Comparison of ENCODE assay signal across 20 cellular contexts in genomic region chr5:102809033-102809432, GRCh38. TPM values are rescaled to one million over a fixed set of nuclear protein-coding genes. Genes with fewer than 3 reads are reported as not detected.
DNase-seq lines count a peak whose midpoint lies in the region; ATAC-seq, FAIRE-seq and TF ChIP-seq lines count a peak whose summit lies in the region.
"Had no signal": no experiment of that assay in that cellular context is flagged by ENCODE, and none has a peak within 500 bp of the region (broad histone marks: within the 10 kb centered on the region; RNA-seq: fewer than 3 reads in every experiment).

No MANE protein-coding gene starts in this region.

- H3K4me3 ChIP-seq in GM23248 (no peak overlapping the region), epithelial cell of proximal tubule (ENCODE audit: low read depth, low read length) (peak overlapping the region; percentile 9)
- H3K4me3 ChIP-seq: cardiac muscle cell, SJSA1, spleen had no signal

- ATAC-seq in GM21529 (IDR thresholded peaks at IDR 0.05; ENCODE audit: unreplicated experiment): no peak
- ATAC-seq: activated T-cell treated with anti-CD3 and anti-CD28 coated beads, Interleukin-2, amount 50 U/mL, for 72 hours; left colon had no signal

- no peaks in the 10 kb centered on the region for H3K36me3 ChIP-seq in GM23248 (ENCODE audit: low read depth)
- H3K36me3 ChIP-seq: cardiac muscle cell, SJSA1, spleen had no signal

- H3K9me2 ChIP-seq in GM23248 (ENCODE audit: insufficient read depth): no peaks in the 10 kb centered on the region

- peaks cover 25% of the 10 kb centered on the region; the same call in 1 of the 2 replicates for H3F3A ChIP-seq in GM23248 (ENCODE audit: insufficient read depth)

- H4K20me1 ChIP-seq in GM23248 (ENCODE audit: insufficient read depth): no peaks in the 10 kb centered on the region; the same call in 1 of the 2 replicates

- 36 to 41% methylated on average over 4 of the region's 4 CpGs for WGBS in GM23248 (ENCODE audit: low coverage in 1 of 2, low lambda C conversion rate in 2 of 2, missing lambda C conversion rate in 2 of 2), 2 experiments

- no peak for TF ChIP-seq CTCF in D721Med (IDR thresholded peaks at IDR 0.05; ENCODE audit: insufficient read depth, missing control alignments)
- TF ChIP-seq CTCF in epithelial cell of proximal tubule (conservative IDR thresholded peaks at IDR 0.05; ENCODE audit: low read depth, low read length): no peak

- no peaks in the 10 kb centered on the region for H3K9me3 ChIP-seq in GM23248 (ENCODE audit: low read depth)
- H3K9me3 ChIP-seq: SJSA1, spleen had no signal

- H2AFZ ChIP-seq in GM23248: no peak overlapping the region

- peak overlapping the region; percentile 16 for H3K27ac ChIP-seq in GM23248
- H3K27ac ChIP-seq: cardiac muscle cell, SJSA1, spleen had no signal

- H3K79me2 ChIP-seq in GM23248 (ENCODE audit: insufficient read depth): peaks cover 53% of the 10 kb centered on the region

- peaks cover 25% of the 10 kb centered on the region for H3K4me1 ChIP-seq in GM23248 (ENCODE audit: insufficient read depth)

- in situ Hi-C loops in GM23248 (cut with MboI): no loop called here

- no peaks in the 10 kb centered on the region for H3K27me3 ChIP-seq in GM23248 (replicated peaks; ENCODE audit: insufficient read depth)
- H3K27me3 ChIP-seq: cardiac muscle cell, SJSA1, spleen had no signal

- peak; percentile 66 for FAIRE-seq in D721Med (lab: Jason Lieb, UNC)
- FAIRE-seq: GM18507 had no signal

- H3K9ac ChIP-seq in GM23248: no peak overlapping the region

- H3K4me2 ChIP-seq in GM23248 (ENCODE audit: unreplicated experiment): peak overlapping the region; percentile 19

- no peak for DNase-seq in D721Med (ENCODE audit: insufficient read length, low spot score)
- DNase-seq in GM23248: peak; percentile 62
- peak; percentile 59 for DNase-seq in epithelial cell of proximal tubule (ENCODE audit: low read depth)
- DNase-seq in renal cortical epithelial cell (ENCODE audit: low read depth): peak; percentile 75
- DNase-seq in SIG-M5 treated with dmso at 0.1 percent for 504 hours (lab: John Stamatoyannopoulos, UW; ENCODE audit: unreplicated experiment): no peak
- DNase-seq in activated CD4-positive, alpha-beta T cell treated with anti-CD3 and anti-CD28 coated beads, Interleukin-2, amount 50 U/mL, for 4 hours: no peak
- DNase-seq: activated B cell treated with CpG ODN at 0.5 μM for 24 hours; activated naive CD8-positive, alpha-beta T cell treated with anti-CD3 and anti-CD28 coated beads for 36 hours; activated T-cell treated with anti-CD3 and anti-CD28 coated beads, Interleukin-2, amount 50 U/mL, for 72 hours; C1 segment of cervical spinal cord; left colon; NCI-H1417 treated with DMSO at 0.1 percent for 48 hours; NCI-H345; spleen; T-helper 2 cell had no signal

RNA-seq across cellular contexts. Expression of gene PAM, which starts 53.9 kb away (rescaled TPM):
- 460 and 499 TPM in 2 replicates for total RNA-seq in GM23248 (2014; rRNA removed; shearing (Covaris generic))
- polyA plus RNA-seq in GM23248 (2016; fragmentation: Nextera tagmentation; extraction: Ambion mirVana): 429 and 430 TPM in 2 replicates
- 94.5 and 200 TPM in 2 replicates for total RNA-seq in epithelial cell of proximal tubule
- 405 and 963 TPM in 2 replicates for total RNA-seq in renal cortical epithelial cell
- total RNA-seq: OCI-LY7 had no signal

Comparison
In these comparisons a context has a peak if more than half of its experiments do, and no peak if none do; other contexts are left out.
1. DNase-seq: peak in GM23248 (single experiment), epithelial cell of proximal tubule (single experiment) and renal cortical epithelial cell (single experiment); none in D721Med (single experiment), SIG-M5 treated with dmso at 0.1 percent for 504 hours (single experiment) and activated CD4-positive, alpha-beta T cell treated with anti-CD3 and anti-CD28 coated beads, Interleukin-2, amount 50 U/mL, for 4 hours (0 of 2).